Comparison of ENCODE assay signal across 18 cellular contexts in genomic region chr18:79606621-79607331, GRCh38.
DNase-seq lines count a peak whose midpoint lies in the region; ATAC-seq and TF ChIP-seq lines count a peak whose summit lies in the region.
"Had no signal": no experiment of that assay in that cellular context is flagged by ENCODE, and none has a peak within 500 bp of the region (broad histone marks: within the 10 kb centered on the region; RNA-seq: fewer than 3 reads in every experiment).

No MANE protein-coding gene starts in this region.

- H4K5ac ChIP-seq in mesendoderm (ENCODE audit: low read length), result no peak overlapping the region

- no peaks in the 10 kb centered on the region for H3K79me1 ChIP-seq in mesendoderm (ENCODE audit: low read length)

- TF ChIP-seq POLR2A in heart left ventricle (IDR thresholded peaks at IDR 0.05), result no peak
- TF ChIP-seq POLR2A in transverse colon (IDR thresholded peaks at IDR 0.05), result no peak

- no peak for ATAC-seq in heart left ventricle
- ATAC-seq: K562, PC-3 had no signal

- no peak overlapping the region for H3K4ac ChIP-seq in mesendoderm (ENCODE audit: low read depth, low read length)

- H3K56ac ChIP-seq in mesendoderm (ENCODE audit: low read length), result peak overlapping the region; percentile 76

- no peak overlapping the region for H3K18ac ChIP-seq in mesendoderm (ENCODE audit: low read length)

- H3K4me1 ChIP-seq in heart left ventricle, result peaks cover 0 to 26% (median 10%) of the 10 kb centered on the region in 12 donors
- peaks cover 3% of the 10 kb centered on the region for H3K4me1 ChIP-seq in mesendoderm (ENCODE audit: control insufficient read depth, low read depth, low read length)
- no peaks in the 10 kb centered on the region for H3K4me1 ChIP-seq in transverse colon
- H3K4me1 ChIP-seq: HAP-1 had no signal

- 85 to 98% (median 89%) methylated on average over 9 to 31 of the region's 31 CpGs for WGBS in heart left ventricle, 4 donors
- WGBS in mesendoderm (ENCODE audit: extremely low coverage, insufficient coverage, low lambda C conversion rate), result no CpG with 5 or more reads among the region's 31 CpGs
- WGBS in transverse colon (ENCODE audit: low coverage in 1 of 2), 2 donors, result 88% methylated on average over 25 of the region's 31 CpGs; no CpG with 5 or more reads in 1 of the 2 donors

- H3K4me2 ChIP-seq in mesendoderm (ENCODE audit: low read length), result no peak overlapping the region

- H3K27me3 ChIP-seq in heart left ventricle, result peaks cover 0 to 2% (median 0%) of the 10 kb centered on the region in 9 donors
- H3K27me3 ChIP-seq in mesendoderm (ENCODE audit: insufficient read depth, low read length, poor library complexity), result no peaks in the 10 kb centered on the region
- H3K27me3 ChIP-seq in transverse colon, result no peaks in the 10 kb centered on the region

- H2BK120ac ChIP-seq in mesendoderm (ENCODE audit: low read depth, low read length), result no peak overlapping the region

- H3K36me3 ChIP-seq in heart left ventricle, result no peaks in the 10 kb centered on the region
- H3K36me3 ChIP-seq in mesendoderm (ENCODE audit: control insufficient read depth, insufficient read depth, low read length), result no peaks in the 10 kb centered on the region
- no peaks in the 10 kb centered on the region for H3K36me3 ChIP-seq in transverse colon
- H3K36me3 ChIP-seq: BLaER1 treated with 17β-estradiol and CSF1 and Interleukin-3, amounts not matched to agents 10 nM and 100 nM; HAP-1 had no signal

- DNase-seq in heart left ventricle (peak in 3 of 5 donors; percentile 12 to 44 (median 13)), cardiac septum (ENCODE audit: low spot score) (no peak), coronary artery (ENCODE audit: low spot score) (peak; percentile 60), mesendoderm (no peak), transverse colon (peak; percentile 3), hepatic stellate cell (ENCODE audit: low spot score) (no peak), HUDEP-2 (lab: John Stamatoyannopoulos, UW; ENCODE audit: unreplicated experiment in 76 of 76) (no peak)
- DNase-seq in stimulated activated CD4-positive, alpha-beta T cell treated with anti-CD3 and anti-CD28 coated beads, Interleukin-2, amount 100 ng/mL, for 24 hours, result no peak
- DNase-seq: DND-41, NCI-H1417 treated with DMSO at 0.1 percent for 48 hours, NCI-H1930, NCI-H2171, NCI-H446, NCI-H69, PC-3 had no signal

- no peak overlapping the region for H3K27ac ChIP-seq in heart left ventricle
- H3K27ac ChIP-seq in coronary artery, result no peak overlapping the region
- H3K27ac ChIP-seq in mesendoderm (ENCODE audit: low read depth, low read length), result no peak overlapping the region
- H3K27ac ChIP-seq in transverse colon, result no peak overlapping the region
- H3K27ac ChIP-seq: BLaER1 treated with 17β-estradiol and CSF1 and Interleukin-3, amounts not matched to agents 10 nM and 100 nM had no signal

- H3K9me3 ChIP-seq in heart left ventricle (no peaks in the 10 kb centered on the region), transverse colon (no peaks in the 10 kb centered on the region)
- H3K9me3 ChIP-seq: BLaER1 treated with 17β-estradiol and CSF1 and Interleukin-3, amounts not matched to agents 10 nM and 100 nM; HAP-1 had no signal

- no peak overlapping the region for H2BK15ac ChIP-seq in mesendoderm (replicated peaks; ENCODE audit: low read depth)

- intact Hi-C loops in heart left ventricle (cut with DNase I) (no loop called here), cardiac septum (cut with DNase I) (no loop called here), transverse colon (cut with DNase I; ENCODE audit: low total_unique reads) (no loop called here)

- no peak overlapping the region for H4K8ac ChIP-seq in mesendoderm (ENCODE audit: low read depth, low read length)

- peak overlapping the region; percentile 48 for H2BK5ac ChIP-seq in mesendoderm (ENCODE audit: low read length)

- H3K23ac ChIP-seq in mesendoderm (ENCODE audit: low read length), result no peak overlapping the region

- H3K4me3 ChIP-seq in heart left ventricle (no peak overlapping the region), coronary artery (no peak overlapping the region), mesendoderm (ENCODE audit: low read length) (no peak overlapping the region), transverse colon (no peak overlapping the region)
- H3K4me3 ChIP-seq: BLaER1 treated with 17β-estradiol and CSF1 and Interleukin-3, amounts not matched to agents 10 nM and 100 nM; HAP-1; K562 had no signal

- in situ Hi-C loops in transverse colon (cut with MboI; ENCODE audit: low pct_ligation_motif_present in 1 of 4, low pct_unique_long_range_greater_than_20kb in 1 of 4, low sequenced_read_pairs in 3 of 4), result no loop called here

- no peaks in the 10 kb centered on the region for H3K79me2 ChIP-seq in mesendoderm (ENCODE audit: control insufficient read depth, insufficient read depth, low read length)

- H2AK5ac ChIP-seq in mesendoderm (ENCODE audit: low read length), result peak overlapping the region; percentile 54

- TF ChIP-seq CTCF in heart left ventricle (IDR thresholded peaks at IDR 0.05), result no peak
- no peak for TF ChIP-seq CTCF in coronary artery (IDR thresholded peaks at IDR 0.05)
- no peak for TF ChIP-seq CTCF in transverse colon (IDR thresholded peaks at IDR 0.05)

- TF ChIP-seq EP300 in transverse colon (IDR thresholded peaks at IDR 0.05; ENCODE audit: low read depth), result no peak

- no peak overlapping the region for H3K9ac ChIP-seq in mesendoderm (ENCODE audit: low read length)
- H3K9ac ChIP-seq: BLaER1 treated with 17β-estradiol and CSF1 and Interleukin-3, amounts not matched to agents 10 nM and 100 nM had no signal

Comparison
In these comparisons a context has a peak if more than half of its experiments do, and no peak if none do; other contexts are left out.
1. DNase-seq: peak in heart left ventricle (3 of 5), coronary artery (single experiment) and transverse colon (single experiment); none in cardiac septum (single experiment), mesendoderm (single experiment), hepatic stellate cell (single experiment), HUDEP-2 (0 of 76) and stimulated activated CD4-positive, alpha-beta T cell treated with anti-CD3 and anti-CD28 coated beads, Interleukin-2, amount 100 ng/mL, for 24 hours (0 of 2).